In the genomic region with DNA sequence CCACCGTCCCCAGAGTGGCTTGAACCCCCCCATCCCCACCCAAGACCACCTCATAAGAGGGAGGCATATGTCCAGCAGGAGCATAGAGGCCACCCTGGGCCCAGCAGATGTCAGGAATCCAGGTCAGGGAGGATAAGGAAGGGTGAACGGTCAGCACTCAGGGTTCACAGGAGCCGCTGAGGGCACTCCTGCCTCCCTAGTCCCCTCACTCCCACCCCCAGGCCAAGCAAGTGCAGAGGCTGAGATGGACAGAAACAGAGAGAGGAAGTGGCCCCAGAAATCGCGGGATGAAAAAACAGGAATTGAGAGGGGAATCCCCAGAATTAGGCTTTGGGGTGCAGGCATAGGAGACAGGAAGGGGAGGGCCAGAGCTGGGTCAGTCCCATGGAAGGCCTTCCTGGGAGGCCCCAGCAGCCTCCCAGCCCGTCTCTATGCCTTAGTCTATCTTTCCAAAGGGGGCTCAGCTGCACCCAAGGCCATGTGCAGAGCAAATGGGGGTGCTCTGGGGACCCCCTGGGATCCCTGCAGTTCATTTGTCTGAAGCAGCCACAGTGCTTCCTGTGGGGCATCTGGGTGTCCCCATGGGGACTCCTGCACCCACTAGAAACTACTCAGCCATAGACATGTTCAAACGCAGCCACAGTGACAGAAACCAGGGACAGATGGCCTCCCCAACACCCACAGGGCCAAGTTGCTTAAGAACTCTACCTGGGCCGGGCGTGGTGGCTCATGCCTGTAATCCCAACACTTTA, we compare ENCODE assay signal across 8 cellular contexts. TPM values are rescaled to one million over a fixed set of nuclear protein-coding genes. Genes with fewer than 3 reads are reported as not detected.
A peak's percentile ranks its signal among the peaks of the same experiment; 100 is the strongest.
DNase-seq lines count a peak whose midpoint lies in the region; ATAC-seq and TF ChIP-seq lines count a peak whose summit lies in the region.

No MANE protein-coding gene starts in this region.

- H3K4me3 ChIP-seq in SK-N-SH (ENCODE audit: low read depth in 2 of 2, low read length in 1 of 2) (peak overlapping the region; percentile 67 to 81), SJCRH30 (peak overlapping the region; percentile 92), stomach smooth muscle (ENCODE audit: low read length in 2 of 2) (peak overlapping the region in 1 of 2 donors; percentile 74)

- 84% methylated on average over 8 of the region's 9 CpGs for WGBS in SK-N-SH (ENCODE audit: low lambda C conversion rate)

- H3K36me3 Mint-ChIP-seq in HFFc6 (ENCODE audit: low read depth), result peaks cover under 1% of the 10 kb centered on the region; the same call in 1 of the 2 replicates

- H4K20me1 ChIP-seq in SK-N-SH (ENCODE audit: insufficient read depth), result peaks cover 24% of the 10 kb centered on the region; the same call in 1 of the 2 replicates

- DNase-seq in SK-N-SH (no peak), HFFc6 (no peak), SJCRH30 (no peak), foreskin keratinocyte (no peak), NCI-H2227 treated with DMSO at 0.1 percent for 48 hours (lab: John Stamatoyannopoulos, UW) (no peak), hepatic stellate cell (ENCODE audit: low spot score) (no peak)

- TF ChIP-seq CTCF in SK-N-SH (IDR thresholded peaks at IDR 0.05) (no peak), HFFc6 (IDR thresholded peaks at IDR 0.05) (no peak), foreskin keratinocyte (conservative IDR thresholded peaks at IDR 0.05) (no peak)

- H2AFZ ChIP-seq in SK-N-SH (ENCODE audit: low read depth), result no peak overlapping the region

- H3F3A ChIP-seq in SK-N-SH (replicated peaks; ENCODE audit: insufficient read depth), result peaks cover 16% of the 10 kb centered on the region

- CTCF ChIA-PET in SK-N-SH (lab: Yijun Ruan, JAX), result interaction anchor here (0.6 to 6.5 kb wide), 7 partner anchors 18 to 262 kb away, joined by 3 to 68 read pairs (median 10); no protein-coding TSS in a partner anchor

- no peaks in the 10 kb centered on the region for H3K9me3 ChIP-seq in SK-N-SH
- H3K9me3 ChIP-seq in SJCRH30 (replicated peaks), result no peaks in the 10 kb centered on the region
- H3K9me3 ChIP-seq in stomach smooth muscle (ENCODE audit: control insufficient read depth in 2 of 2, low read length in 2 of 2), result no peaks in the 10 kb centered on the region

- peak overlapping the region; percentile 48 for H3K27ac Mint-ChIP-seq in HFFc6

- peaks cover 29% of the 10 kb centered on the region for H3K4me1 Mint-ChIP-seq in HFFc6 (ENCODE audit: low read depth)

- peaks cover 58% of the 10 kb centered on the region for H3K79me2 ChIP-seq in SK-N-SH (ENCODE audit: insufficient read depth)

- H3K36me3 ChIP-seq in SK-N-SH (replicated peaks in 1 of 2; ENCODE audit: control insufficient read depth in 1 of 2, insufficient read depth in 2 of 2, low read length in 1 of 2) (peaks cover 17% of the 10 kb centered on the region in 2 experiments), SJCRH30 (peaks cover 24% of the 10 kb centered on the region), stomach smooth muscle (ENCODE audit: control insufficient read depth in 2 of 2, insufficient read depth in 2 of 2, low read length in 2 of 2) (peaks cover 0 to 7% of the 10 kb centered on the region in 2 donors)

- no peaks in the 10 kb centered on the region for H3K9me2 ChIP-seq in SK-N-SH

- no peak for TF ChIP-seq EP300 in SK-N-SH (IDR thresholded peaks at IDR 0.05; ENCODE audit: borderline replicate concordance in 1 of 2, low read depth in 1 of 2, low read length in 1 of 2)

- H3K9me3 Mint-ChIP-seq in HFFc6, result no peaks in the 10 kb centered on the region

- no peak for TF ChIP-seq RAD21 in SK-N-SH (IDR thresholded peaks at IDR 0.05; ENCODE audit: low read length)

- peak overlapping the region; percentile 76 for H3K4me3 Mint-ChIP-seq in HFFc6

- POLR2A ChIA-PET in SK-N-SH (lab: Yijun Ruan, JAX), result no interaction called here

- peak overlapping the region; percentile 94 for H3K9ac ChIP-seq in SK-N-SH
- H3K9ac ChIP-seq in stomach smooth muscle (ENCODE audit: low read length in 2 of 2), result peak overlapping the region in 1 of 2 donors; percentile 44

- H3K4me1 ChIP-seq in SK-N-SH (ENCODE audit: control insufficient read depth in 1 of 2, insufficient read depth in 2 of 2, low read depth in 1 of 2, low read length in 1 of 2), result peaks cover 8 to 19% of the 10 kb centered on the region in 2 experiments; a peak in 3 of 4 replicates
- H3K4me1 ChIP-seq in SJCRH30, result peaks cover 7% of the 10 kb centered on the region; the same call in 1 of the 2 replicates
- H3K4me1 ChIP-seq in foreskin keratinocyte, result peaks cover 12% of the 10 kb centered on the region
- peaks cover 22% of the 10 kb centered on the region for H3K4me1 ChIP-seq in stomach smooth muscle (ENCODE audit: control insufficient read depth, insufficient read depth, low read length)

- no peak for ATAC-seq in SK-N-SH treated with all-trans-retinoic acid at 6 μM for 48 hours
- peak; percentile 9 for ATAC-seq in foreskin keratinocyte

- no peaks in the 10 kb centered on the region; the same call in none of the 2 replicates for H3K27me3 Mint-ChIP-seq in HFFc6 (ENCODE audit: insufficient read depth)

- H3K27me3 ChIP-seq in SK-N-SH (ENCODE audit: insufficient read depth) (no peaks in the 10 kb centered on the region), SJCRH30 (no peaks in the 10 kb centered on the region), foreskin keratinocyte (no peaks in the 10 kb centered on the region), stomach smooth muscle (ENCODE audit: control insufficient read depth in 1 of 2, insufficient read depth in 2 of 2, low read length in 2 of 2) (peaks cover 13 to 15% of the 10 kb centered on the region in 2 donors)

- H3K27ac ChIP-seq in SK-N-SH (ENCODE audit: low read depth in 2 of 2, low read length in 1 of 2) (peak overlapping the region in 1 of 2 experiments; percentile 64; a peak in 2 of 4 replicates), SJCRH30 (no peak overlapping the region), foreskin keratinocyte (no peak overlapping the region), stomach smooth muscle (ENCODE audit: low read length) (peak overlapping the region; percentile 37)

- peak overlapping the region; percentile 96 for H3K4me2 ChIP-seq in SK-N-SH

TF ChIP-seq in SK-N-SH, 30 proteins besides CTCF, POLR2A, EP300 and RAD21 (continues in another document):
- no peak for TF ChIP-seq IRF3 (IDR thresholded peaks at IDR 0.05; ENCODE audit: low read depth, low read length)

TF ChIP-seq in SK-N-SH treated with all-trans-retinoic acid at 6 μM for 48 hours, 23 proteins besides CTCF, POLR2A, EP300 and RAD21 (continues in another document):
- TF ChIP-seq, protein P1, sequence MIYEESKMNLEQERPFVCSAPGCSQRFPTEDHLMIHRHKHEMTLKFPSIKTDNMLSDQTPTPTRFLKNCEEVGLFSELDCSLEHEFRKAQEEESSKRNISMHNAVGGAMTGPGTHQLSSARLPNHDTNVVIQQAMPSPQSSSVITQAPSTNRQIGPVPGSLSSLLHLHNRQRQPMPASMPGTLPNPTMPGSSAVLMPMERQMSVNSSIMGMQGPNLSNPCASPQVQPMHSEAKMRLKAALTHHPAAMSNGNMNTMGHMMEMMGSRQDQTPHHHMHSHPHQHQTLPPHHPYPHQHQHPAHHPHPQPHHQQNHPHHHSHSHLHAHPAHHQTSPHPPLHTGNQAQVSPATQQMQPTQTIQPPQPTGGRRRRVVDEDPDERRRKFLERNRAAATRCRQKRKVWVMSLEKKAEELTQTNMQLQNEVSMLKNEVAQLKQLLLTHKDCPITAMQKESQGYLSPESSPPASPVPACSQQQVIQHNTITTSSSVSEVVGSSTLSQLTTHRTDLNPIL (CRISPR knock-in tag; IDR thresholded peaks at IDR 0.05; ENCODE audit: low read depth), result no peak

RNA-seq across cellular contexts. Expression of gene CMTM3, which starts 1.7 kb away (rescaled TPM):
- polyA plus RNA-seq in SK-N-SH (2012; rRNA removed) (64.2 and 69.4 TPM in 2 replicates), foreskin keratinocyte (32.8 and 33.9 TPM in 2 replicates)
- polyA plus RNA-seq in SK-N-SH (2012; cell fraction: cytosol; rRNA removed), result 51.4 and 73.9 TPM in 2 replicates
- 44.1 and 60.0 TPM in 2 replicates for polyA plus RNA-seq in SK-N-SH (2012; cell fraction: nucleus; rRNA removed)
- total RNA-seq in HFFc6 (2021; fragmentation: NEBNext Ultra II Directional; extraction: Animal tissue kit (Norgen Biotek cat#: 25700)), result 10 to 100 TPM; 26.3 to 35.6 (median 28.0) TPM
- total RNA-seq in SJCRH30 (2014; rRNA removed; shearing (Covaris generic)), result 52.8 and 53.9 TPM in 2 replicates
- 22.1 and 23.8 TPM in 2 replicates for total RNA-seq in foreskin keratinocyte

RNA-seq across cellular contexts. Expression of gene CMTM2, which starts 26.9 kb away (rescaled TPM):
- polyA plus RNA-seq in SK-N-SH (2012; rRNA removed), result not detected in 2 replicates
- polyA plus RNA-seq in SK-N-SH (2012; cell fraction: cytosol; rRNA removed), result 0.07 TPM in 1 of 2 replicates, not detected in the other
- 0.39 and 0.46 TPM in 2 replicates for polyA plus RNA-seq in SK-N-SH (2012; cell fraction: nucleus; rRNA removed)
- total RNA-seq in HFFc6 (2021; fragmentation: NEBNext Ultra II Directional; extraction: Animal tissue kit (Norgen Biotek cat#: 25700)), result not detected
- 5.4 and 6.2 TPM in 2 replicates for total RNA-seq in SJCRH30 (2014; rRNA removed; shearing (Covaris generic))
- not detected in 2 replicates for total RNA-seq in foreskin keratinocyte
- polyA plus RNA-seq in foreskin keratinocyte, result not detected in 2 replicates

RNA-seq across cellular contexts. Expression of gene CMTM1, which starts 39.9 kb away (rescaled TPM):
- 3.1 and 3.7 TPM in 2 replicates for polyA plus RNA-seq in SK-N-SH (2012; rRNA removed)
- polyA plus RNA-seq in SK-N-SH (2012; cell fraction: cytosol; rRNA removed), result 1.0 and 2.3 TPM in 2 replicates
- 3.1 and 3.2 TPM in 2 replicates for polyA plus RNA-seq in SK-N-SH (2012; cell fraction: nucleus; rRNA removed)
- total RNA-seq in HFFc6 (2021; fragmentation: NEBNext Ultra II Directional; extraction: Animal tissue kit (Norgen Biotek cat#: 25700)), result 1 to 10 TPM; 4.2 to 5.5 (median 4.9) TPM
- total RNA-seq in SJCRH30 (2014; rRNA removed; shearing (Covaris generic)), result 6.6 and 8.2 TPM in 2 replicates
- 2.1 and 2.3 TPM in 2 replicates for total RNA-seq in foreskin keratinocyte
- 0.11 and 0.19 TPM in 2 replicates for polyA plus RNA-seq in foreskin keratinocyte

RNA-seq across cellular contexts. Expression of gene CKLF, which starts 53.8 kb away (rescaled TPM):
- polyA plus RNA-seq in SK-N-SH (2012; rRNA removed) (179 and 211 TPM in 2 replicates), foreskin keratinocyte (58.1 and 73.0 TPM in 2 replicates)
- 185 and 194 TPM in 2 replicates for polyA plus RNA-seq in SK-N-SH (2012; cell fraction: cytosol; rRNA removed)
- 42.3 and 65.4 TPM in 2 replicates for polyA plus RNA-seq in SK-N-SH (2012; cell fraction: nucleus; rRNA removed)
- 10 to 100 TPM; 44.7 to 61.4 (median 56.8) TPM for total RNA-seq in HFFc6 (2021; fragmentation: NEBNext Ultra II Directional; extraction: Animal tissue kit (Norgen Biotek cat#: 25700))
- total RNA-seq in SJCRH30 (2014; rRNA removed; shearing (Covaris generic)), result 121 and 127 TPM in 2 replicates
- 44.2 and 52.3 TPM in 2 replicates for total RNA-seq in foreskin keratinocyte

RNA-seq across cellular contexts. Expression of gene TK2, which starts 56.3 kb away (rescaled TPM):
- polyA plus RNA-seq in SK-N-SH (2012; rRNA removed), result 25.2 and 37.6 TPM in 2 replicates
- 27.7 and 28.2 TPM in 2 replicates for polyA plus RNA-seq in SK-N-SH (2012; cell fraction: cytosol; rRNA removed)
- polyA plus RNA-seq in SK-N-SH (2012; cell fraction: nucleus; rRNA removed), result 64.2 and 80.0 TPM in 2 replicates
- 10 to 100 TPM; 29.1 to 43.8 (median 32.6) TPM for total RNA-seq in HFFc6 (2021; fragmentation: NEBNext Ultra II Directional; extraction: Animal tissue kit (Norgen Biotek cat#: 25700))
- total RNA-seq in SJCRH30 (2014; rRNA removed; shearing (Covaris generic)), result 14.8 and 16.0 TPM in 2 replicates
- total RNA-seq in foreskin keratinocyte, result 14.0 and 14.9 TPM in 2 replicates
- polyA plus RNA-seq in foreskin keratinocyte, result 9.2 and 11.0 TPM in 2 replicates
